In genomic region chr6:30212865-30213653, GRCh38 we compare ENCODE assay signal across 8 cellular contexts. TPM values are rescaled to one million over a fixed set of nuclear protein-coding genes. Genes with fewer than 3 reads are reported as not detected.
A peak's percentile ranks its signal among the peaks of the same experiment; 100 is the strongest.
DNase-seq lines count a peak whose midpoint lies in the region; ATAC-seq, FAIRE-seq and TF ChIP-seq lines count a peak whose summit lies in the region.

TRIM26 (minus strand) TSS chr6:30213406; CDS start chr6:30199103, 14,303 bp downstream.

- H2AFZ ChIP-seq in keratinocyte (ENCODE audit: control insufficient read depth, low read length), result peak within 1 kb of the TSS; percentile 75

- peak; percentile 97 for TF ChIP-seq POLR2A in GM19099 (IDR thresholded peaks at IDR 0.05; ENCODE audit: extremely low read depth, insufficient read length, low read depth)

- ATAC-seq in HG03432 (IDR thresholded peaks at IDR 0.05; ENCODE audit: unreplicated experiment), result peak; percentile 77

- peak within 1 kb of the TSS; percentile 85 to 93 (median 88) for H3K4me3 ChIP-seq in keratinocyte (ENCODE audit: control insufficient read depth in 2 of 3, extremely low read depth in 1 of 3, insufficient read depth in 2 of 3, low read depth in 1 of 3, low read length in 3 of 3)

- dilution Hi-C loops in keratinocyte (cut with MboI; ENCODE audit: extremely low pct_ligation_motif_present, low sequenced_read_pairs), result no loop called here

- H3K27me3 ChIP-seq in keratinocyte (ENCODE audit: control insufficient read depth, extremely low read depth, insufficient read depth, low read length), result no peaks in the 10 kb centered on the region

- peaks cover 33% of the 10 kb centered on the region for H3K4me1 ChIP-seq in keratinocyte (ENCODE audit: control insufficient read depth, extremely low read depth, insufficient read depth, low read length)

- H4K20me1 ChIP-seq in keratinocyte (ENCODE audit: control insufficient read depth, extremely low read depth, insufficient read depth, low read length), result peaks cover 3% of the 10 kb centered on the region

- peak within 1 kb of the TSS; percentile 98 for H3K9ac ChIP-seq in keratinocyte (ENCODE audit: control insufficient read depth, extremely low read depth, insufficient read depth, low read length)

- peak; percentile 5 for FAIRE-seq in keratinocyte (lab: Jason Lieb, UNC)

- peak within 1 kb of the TSS; percentile 95 for H3K27ac ChIP-seq in keratinocyte (ENCODE audit: control insufficient read depth, insufficient read depth, low read length)

- no peak for TF ChIP-seq CTCF in keratinocyte (optimal IDR thresholded peaks at IDR 0.05 in 1 of 3, IDR thresholded peaks at IDR 0.05 in 1 of 3, conservative IDR thresholded peaks at IDR 0.05 in 1 of 3; ENCODE audit: extremely low read depth in 1 of 3, insufficient read depth in 2 of 3, low read length in 3 of 3)

- DNase-seq in AG20443 (ENCODE audit: low spot score), result peak; percentile 98
- peak; percentile 92 for DNase-seq in NCI-H510A (lab: John Stamatoyannopoulos, UW)
- DNase-seq in activated CD4-positive, alpha-beta T cell treated with anti-CD3 and anti-CD28 coated beads for 1 hour, result peak; percentile 96
- DNase-seq in cerebellum (ENCODE audit: low spot score), result peak; percentile 97
- peak; percentile 57 for DNase-seq in keratinocyte (ENCODE audit: low read depth, low spot score)
- peak; percentile 88 to 92 for DNase-seq in stimulated activated CD4-positive, alpha-beta T cell treated with anti-CD3 and anti-CD28 coated beads, Interleukin-15, amount 100 ng/mL, for 1 hour (ENCODE audit: low read depth in 1 of 2, low spot score in 1 of 2)

- no peaks in the 10 kb centered on the region for H3K9me1 ChIP-seq in keratinocyte (ENCODE audit: control insufficient read depth, extremely low read depth, insufficient read depth, low read length)

- peaks cover 44% of the 10 kb centered on the region for H3K79me2 ChIP-seq in keratinocyte (ENCODE audit: control insufficient read depth, insufficient read depth, low read length)

- H3K36me3 ChIP-seq in keratinocyte (ENCODE audit: control insufficient read depth in 2 of 2, extremely low read depth in 1 of 2, insufficient read depth in 2 of 2, low read length in 2 of 2), result peaks cover 0 to 4% of the 10 kb centered on the region in 2 experiments

- H3K9me3 ChIP-seq in keratinocyte (ENCODE audit: control insufficient read depth, low read depth, low read length), result no peaks in the 10 kb centered on the region

- H3K4me2 ChIP-seq in keratinocyte (ENCODE audit: control insufficient read depth, extremely low read depth, insufficient read depth, low read depth, low read length), result peak within 1 kb of the TSS; percentile 95

RNA-seq across cellular contexts. Expression of gene TRIM26, which starts in this region (rescaled TPM):
- total RNA-seq in cerebellum, result 17.6 TPM
- polyA plus RNA-seq in keratinocyte, result 34.3 to 37.1 TPM (median 34.7 TPM) in 3 replicates
- 14.5 TPM for polyA plus RNA-seq in keratinocyte (2011; ENCODE audit: low read depth)
- 30.5 and 34.8 TPM in 2 replicates for polyA plus RNA-seq in keratinocyte (2011; cell fraction: cytosol; rRNA removed)
- polyA plus RNA-seq in keratinocyte (2011; cell fraction: nucleus; rRNA removed), result 55.2 and 57.5 TPM in 2 replicates
- polyA plus RNA-seq in keratinocyte (2012; ENCODE audit: low replicate concordance), result 22.1 and 40.9 TPM in 2 replicates
- polyA minus RNA-seq in keratinocyte, result 30.9 to 72.0 TPM (median 35.9 TPM) in 3 replicates
- 23.4 TPM for polyA minus RNA-seq in keratinocyte (2011; cell fraction: cytosol; rRNA and poly(A)+ RNA removed)
- 20.9 and 34.4 TPM in 2 replicates for polyA minus RNA-seq in keratinocyte (2011; cell fraction: nucleus; rRNA and poly(A)+ RNA removed)

Comparison
In these comparisons a context has a peak if more than half of its experiments do, and no peak if none do; other contexts are left out.
1. Peak in every context shown above with its lines: DNase-seq, ATAC-seq, H3K4me3 ChIP-seq and H3K27ac ChIP-seq.